Comparison of ENCODE assay signal across 8 cellular contexts in the genomic region with DNA sequence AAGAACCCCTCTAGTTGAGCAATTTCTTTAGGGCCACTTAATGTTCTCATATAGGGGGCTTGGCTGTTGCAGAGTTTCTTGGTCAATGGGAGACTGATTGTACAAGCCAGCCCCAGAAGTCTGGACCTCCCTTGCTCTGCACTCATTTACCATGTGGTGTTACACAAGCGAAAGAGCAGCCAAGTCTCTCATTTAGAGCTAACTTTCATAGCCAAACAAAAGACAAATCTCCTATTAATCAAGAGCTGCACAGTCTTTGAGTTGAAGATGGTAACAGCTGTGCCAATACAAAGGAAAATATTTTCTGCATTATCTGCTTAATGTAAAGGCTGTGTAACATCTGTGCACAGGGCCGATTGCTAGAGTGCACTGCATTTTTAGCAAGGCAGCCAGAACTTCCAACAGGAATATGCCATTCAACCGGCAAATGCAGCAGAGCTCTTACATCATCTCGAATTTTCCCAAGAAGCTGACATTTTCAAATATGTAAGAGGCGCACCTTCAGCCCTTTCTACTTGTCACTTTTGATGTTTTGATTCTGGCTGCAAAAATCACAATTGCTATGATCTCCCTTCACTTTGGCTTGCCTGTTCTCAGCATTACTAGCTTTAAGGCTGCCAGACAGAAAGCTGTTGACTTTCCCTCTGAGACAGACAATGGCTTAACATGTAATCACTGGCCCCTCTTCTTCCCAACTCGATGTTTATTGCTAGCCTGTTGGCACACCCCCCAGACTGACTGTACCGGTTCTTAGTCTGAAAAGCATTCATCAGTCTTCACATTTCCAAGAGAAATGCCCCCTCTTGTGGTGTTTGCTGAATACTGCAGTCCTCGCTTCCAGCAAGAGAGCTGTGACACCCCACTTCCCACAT.
DNase-seq lines count a peak whose midpoint lies in the region; ATAC-seq and TF ChIP-seq lines count a peak whose summit lies in the region.

No MANE protein-coding gene starts in this region.

- POLR2A ChIA-PET in activated CD4-positive, alpha-beta T cell treated with anti-CD3 and anti-CD28 coated beads for 36 hours (lab: Charles Lee) = no interaction called here

- no peaks in the 10 kb centered on the region for H3K27me3 Mint-ChIP-seq in activated CD4-positive, alpha-beta T cell treated with anti-CD3 and anti-CD28 coated beads for 36 hours

- TF ChIP-seq POLR2A in right lobe of liver (IDR thresholded peaks at IDR 0.05) = no peak

- H3K36me3 Mint-ChIP-seq in activated CD4-positive, alpha-beta T cell treated with anti-CD3 and anti-CD28 coated beads for 36 hours (ENCODE audit: low read depth) = no peaks in the 10 kb centered on the region

- no peaks in the 10 kb centered on the region for H3K9me3 ChIP-seq in right lobe of liver

- peaks cover 0 to 4% (median 0%) of the 10 kb centered on the region in 4 donors for H3K4me1 ChIP-seq in right lobe of liver

- TF ChIP-seq CTCF in coronary artery (IDR thresholded peaks at IDR 0.05) = peak; percentile 74
- peak; percentile 79 to 90 (median 88) for TF ChIP-seq CTCF in right lobe of liver (IDR thresholded peaks at IDR 0.05)

- ATAC-seq in HG03354 (IDR thresholded peaks at IDR 0.05; ENCODE audit: poor library complexity, severe bottlenecking, unreplicated experiment) (peak; percentile 93), right lobe of liver (peak; percentile 96 to 99 (median 97))
- peak; percentile 90 for ATAC-seq in activated CD4-positive, alpha-beta T cell treated with anti-CD3 and anti-CD28 coated beads for 36 hours

- H3K27ac ChIP-seq in coronary artery = no peak overlapping the region
- H3K27ac ChIP-seq in right lobe of liver = no peak overlapping the region

- H3K9me3 Mint-ChIP-seq in activated CD4-positive, alpha-beta T cell treated with anti-CD3 and anti-CD28 coated beads for 36 hours (ENCODE audit: low read depth) = no peaks in the 10 kb centered on the region

- H3K4me3 ChIP-seq in coronary artery = peak overlapping the region; percentile 28
- no peak overlapping the region for H3K4me3 ChIP-seq in right lobe of liver

- DNase-seq in C1 segment of cervical spinal cord (lab: John Stamatoyannopoulos, UW) = peak in 13 of 14 donors; percentile 0 to 75 (median 53)
- DNase-seq in GM19238 (ENCODE audit: insufficient read length, low spot score) = peak; percentile 34
- peak; percentile 76 for DNase-seq in NCI-H446 treated with DMSO at 0.1 percent for 48 hours (lab: John Stamatoyannopoulos, UW)
- peak; percentile 78 for DNase-seq in activated CD4-positive, alpha-beta T cell treated with anti-CD3 and anti-CD28 coated beads for 36 hours
- peak; percentile 75 for DNase-seq in coronary artery (ENCODE audit: low spot score)
- DNase-seq in right lobe of liver = peak in 2 of 3 donors; percentile 27 to 67
- peak; percentile 45 to 54 for DNase-seq in stimulated activated CD4-positive, alpha-beta T cell treated with anti-CD3 and anti-CD28 coated beads, Interleukin-4, amount 100 ng/mL, for 48 hours (ENCODE audit: low read depth in 2 of 2)

- WGBS in right lobe of liver (ENCODE audit: insufficient coverage, low coverage, low lambda C conversion rate, missing lambda C conversion rate) = 27% methylated on average over 8 of the region's 8 CpGs

- H3K36me3 ChIP-seq in right lobe of liver = no peaks in the 10 kb centered on the region

- peaks cover 6% of the 10 kb centered on the region for H3K4me1 Mint-ChIP-seq in activated CD4-positive, alpha-beta T cell treated with anti-CD3 and anti-CD28 coated beads for 36 hours

- CTCF ChIA-PET in activated CD4-positive, alpha-beta T cell treated with anti-CD3 and anti-CD28 coated beads for 36 hours (lab: Charles Lee) = interaction anchor here (0.5 to 5.4 kb wide), 65 partner anchors 8 to 1046 kb away, joined by 3 to 75 read pairs (median 3); no protein-coding TSS in a partner anchor

- H3K4me3 Mint-ChIP-seq in activated CD4-positive, alpha-beta T cell treated with anti-CD3 and anti-CD28 coated beads for 36 hours = no peak overlapping the region

- no peaks in the 10 kb centered on the region for H3K27me3 ChIP-seq in right lobe of liver

- intact Hi-C loops in activated CD4-positive, alpha-beta T cell treated with anti-CD3 and anti-CD28 coated beads for 36 hours (cut with DNase I, micrococcal nuclease) = loop anchor here (1.0 to 10.0 kb wide), 4 partner anchors 201 to 953 kb away; no protein-coding TSS in a partner anchor
- intact Hi-C loops in right lobe of liver (cut with DNase I) = no loop called here

- no peak overlapping the region for H3K27ac Mint-ChIP-seq in activated CD4-positive, alpha-beta T cell treated with anti-CD3 and anti-CD28 coated beads for 36 hours

Comparison
In these comparisons a context has a peak if more than half of its experiments do, and no peak if none do; other contexts are left out.
1. intact Hi-C loops: an anchor here in activated CD4-positive, alpha-beta T cell treated with anti-CD3 and anti-CD28 coated beads for 36 hours (1.0 to 10.0 kb wide); none called in right lobe of liver.